1 cellular context compared by ENCODE assay signal in the genomic region with DNA sequence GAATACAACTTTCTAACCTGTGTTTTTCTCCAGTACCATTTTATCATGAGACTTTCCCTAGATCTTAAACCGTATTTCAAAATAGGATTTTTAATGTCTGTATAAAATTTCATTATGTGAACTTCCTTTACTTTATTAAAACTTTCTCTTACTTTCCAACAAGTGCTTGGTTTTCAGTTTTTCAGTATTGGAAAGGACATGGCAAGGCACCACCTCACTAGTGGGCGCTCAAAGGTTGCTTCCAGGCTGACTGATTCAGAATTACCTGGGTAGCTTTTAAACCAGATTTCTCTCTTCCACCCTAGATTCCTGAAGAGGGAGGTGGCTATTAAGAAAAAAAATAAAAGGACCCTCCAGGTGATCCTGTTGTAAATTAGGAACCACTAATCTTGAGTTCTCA.
TF ChIP-seq lines count a peak whose summit lies in the region.

No MANE protein-coding gene starts in this region.

TF ChIP-seq in GM12878, 131 proteins besides CTCF, POLR2A, EP300 and RAD21 (continued from another document):
- no peak for TF ChIP-seq PBX3 (IDR thresholded peaks at IDR 0.05; ENCODE audit: insufficient replicate concordance, low read depth, low read length)
- TF ChIP-seq, protein P1, sequence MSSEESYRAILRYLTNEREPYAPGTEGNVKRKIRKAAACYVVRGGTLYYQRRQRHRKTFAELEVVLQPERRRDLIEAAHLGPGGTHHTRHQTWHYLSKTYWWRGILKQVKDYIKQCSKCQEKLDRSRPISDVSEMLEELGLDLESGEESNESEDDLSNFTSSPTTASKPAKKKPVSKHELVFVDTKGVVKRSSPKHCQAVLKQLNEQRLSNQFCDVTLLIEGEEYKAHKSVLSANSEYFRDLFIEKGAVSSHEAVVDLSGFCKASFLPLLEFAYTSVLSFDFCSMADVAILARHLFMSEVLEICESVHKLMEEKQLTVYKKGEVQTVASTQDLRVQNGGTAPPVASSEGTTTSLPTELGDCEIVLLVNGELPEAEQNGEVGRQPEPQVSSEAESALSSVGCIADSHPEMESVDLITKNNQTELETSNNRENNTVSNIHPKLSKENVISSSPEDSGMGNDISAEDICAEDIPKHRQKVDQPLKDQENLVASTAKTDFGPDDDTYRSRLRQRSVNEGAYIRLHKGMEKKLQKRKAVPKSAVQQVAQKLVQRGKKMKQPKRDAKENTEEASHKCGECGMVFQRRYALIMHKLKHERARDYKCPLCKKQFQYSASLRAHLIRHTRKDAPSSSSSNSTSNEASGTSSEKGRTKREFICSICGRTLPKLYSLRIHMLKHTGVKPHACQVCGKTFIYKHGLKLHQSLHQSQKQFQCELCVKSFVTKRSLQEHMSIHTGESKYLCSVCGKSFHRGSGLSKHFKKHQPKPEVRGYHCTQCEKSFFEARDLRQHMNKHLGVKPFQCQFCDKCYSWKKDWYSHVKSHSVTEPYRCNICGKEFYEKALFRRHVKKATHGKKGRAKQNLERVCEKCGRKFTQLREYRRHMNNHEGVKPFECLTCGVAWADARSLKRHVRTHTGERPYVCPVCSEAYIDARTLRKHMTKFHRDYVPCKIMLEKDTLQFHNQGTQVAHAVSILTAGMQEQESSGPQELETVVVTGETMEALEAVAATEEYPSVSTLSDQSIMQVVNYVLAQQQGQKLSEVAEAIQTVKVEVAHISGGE (CRISPR knock-in tag; IDR thresholded peaks at IDR 0.05): no peak
- TF ChIP-seq DPF2 (IDR thresholded peaks at IDR 0.05): no peak
- no peak for TF ChIP-seq POU2F2 (IDR thresholded peaks at IDR 0.05; ENCODE audit: borderline replicate concordance, low read depth, low read length)
- TF ChIP-seq RELB (IDR thresholded peaks at IDR 0.05; ENCODE audit: low read depth): no peak
- TF ChIP-seq YBX1 (IDR thresholded peaks at IDR 0.05): no peak
- no peak for TF ChIP-seq ZNF207 (IDR thresholded peaks at IDR 0.05; ENCODE audit: borderline replicate concordance)
- no peak for TF ChIP-seq ZZZ3 (IDR thresholded peaks at IDR 0.05; ENCODE audit: control insufficient read depth, insufficient read length, low read depth)
- TF ChIP-seq CHD4 (IDR thresholded peaks at IDR 0.05): no peak
- no peak for TF ChIP-seq SIX5 (IDR thresholded peaks at IDR 0.05; ENCODE audit: low read depth, low read length, severe bottlenecking)
- TF ChIP-seq, protein P2, sequence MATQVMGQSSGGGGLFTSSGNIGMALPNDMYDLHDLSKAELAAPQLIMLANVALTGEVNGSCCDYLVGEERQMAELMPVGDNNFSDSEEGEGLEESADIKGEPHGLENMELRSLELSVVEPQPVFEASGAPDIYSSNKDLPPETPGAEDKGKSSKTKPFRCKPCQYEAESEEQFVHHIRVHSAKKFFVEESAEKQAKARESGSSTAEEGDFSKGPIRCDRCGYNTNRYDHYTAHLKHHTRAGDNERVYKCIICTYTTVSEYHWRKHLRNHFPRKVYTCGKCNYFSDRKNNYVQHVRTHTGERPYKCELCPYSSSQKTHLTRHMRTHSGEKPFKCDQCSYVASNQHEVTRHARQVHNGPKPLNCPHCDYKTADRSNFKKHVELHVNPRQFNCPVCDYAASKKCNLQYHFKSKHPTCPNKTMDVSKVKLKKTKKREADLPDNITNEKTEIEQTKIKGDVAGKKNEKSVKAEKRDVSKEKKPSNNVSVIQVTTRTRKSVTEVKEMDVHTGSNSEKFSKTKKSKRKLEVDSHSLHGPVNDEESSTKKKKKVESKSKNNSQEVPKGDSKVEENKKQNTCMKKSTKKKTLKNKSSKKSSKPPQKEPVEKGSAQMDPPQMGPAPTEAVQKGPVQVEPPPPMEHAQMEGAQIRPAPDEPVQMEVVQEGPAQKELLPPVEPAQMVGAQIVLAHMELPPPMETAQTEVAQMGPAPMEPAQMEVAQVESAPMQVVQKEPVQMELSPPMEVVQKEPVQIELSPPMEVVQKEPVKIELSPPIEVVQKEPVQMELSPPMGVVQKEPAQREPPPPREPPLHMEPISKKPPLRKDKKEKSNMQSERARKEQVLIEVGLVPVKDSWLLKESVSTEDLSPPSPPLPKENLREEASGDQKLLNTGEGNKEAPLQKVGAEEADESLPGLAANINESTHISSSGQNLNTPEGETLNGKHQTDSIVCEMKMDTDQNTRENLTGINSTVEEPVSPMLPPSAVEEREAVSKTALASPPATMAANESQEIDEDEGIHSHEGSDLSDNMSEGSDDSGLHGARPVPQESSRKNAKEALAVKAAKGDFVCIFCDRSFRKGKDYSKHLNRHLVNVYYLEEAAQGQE (IDR thresholded peaks at IDR 0.05; ENCODE audit: low read depth, low read length): no peak
- TF ChIP-seq SRF (IDR thresholded peaks at IDR 0.05; ENCODE audit: low read depth in 2 of 2, low read length in 2 of 2): no peak
